Comparison of ENCODE assay signal across 25 cellular contexts in genomic region chr21:15929536-15929935, GRCh38.
"Had no signal": no experiment of that assay in that cellular context is flagged by ENCODE, and none has a peak within 500 bp of the region (broad histone marks: within the 10 kb centered on the region; RNA-seq: fewer than 3 reads in every experiment).

No MANE protein-coding gene starts in this region.

- H3K4me1 ChIP-seq: gastrocnemius medialis, pancreas, sigmoid colon, spleen, transverse colon, upper lobe of right lung, uterus had no signal

- DNase-seq: cerebellar nuclear complex; effector CD8-positive, alpha-beta T cell; endodermal cell; foreskin fibroblast; gastrocnemius medialis; head of caudate nucleus; kidney; mesenchymal stem cell; natural killer cell; occipital lobe; pancreas; retina; sigmoid colon; spleen; stimulated activated CD4-positive, alpha-beta T cell treated with anti-CD3 and anti-CD28 coated beads, Interleukin-4, amount 100 ng/mL, for 4 hours; stimulated activated naive CD8-positive, alpha-beta T cell treated with anti-CD3 and anti-CD28 coated beads, Interleukin-15, Interleukin-2, amounts not matched to agents 100 U/mL and 50 U/mL, for 24 hours; substantia nigra; transverse colon; upper lobe of right lung; uterus had no signal

- H3K27ac ChIP-seq: epithelial cell of prostate, gastrocnemius medialis, pancreas, sigmoid colon, skin epidermis, spleen, transverse colon, upper lobe of right lung, uterus had no signal

- ATAC-seq: esophagus mucosa; gastrocnemius medialis; left lobe of liver; natural killer cell; pancreas; stimulated activated memory B cell treated with anti-CD40 and anti-IgM and Interleukin-4, amounts not matched to agents 10 μg/mL and 1 μg/mL and 100 μg/mL, for 72 hours; stimulated activated naive CD8-positive, alpha-beta T cell treated with anti-CD3 and anti-CD28 coated beads, Interleukin-15, Interleukin-2, amounts not matched to agents 100 U/mL and 50 U/mL, for 24 hours; upper lobe of right lung had no signal

- H3K36me3 ChIP-seq: gastrocnemius medialis, pancreas, sigmoid colon, spleen, transverse colon, upper lobe of right lung, uterus had no signal

- H3K9me3 ChIP-seq: gastrocnemius medialis, pancreas, transverse colon, upper lobe of right lung, uterus had no signal

- H3K27me3 ChIP-seq: gastrocnemius medialis, pancreas, sigmoid colon, transverse colon, upper lobe of right lung, uterus had no signal

- H3K4me3 ChIP-seq: gastrocnemius medialis, pancreas, sigmoid colon, skin epidermis, spleen, transverse colon, upper lobe of right lung, uterus had no signal
